In the genomic region with DNA sequence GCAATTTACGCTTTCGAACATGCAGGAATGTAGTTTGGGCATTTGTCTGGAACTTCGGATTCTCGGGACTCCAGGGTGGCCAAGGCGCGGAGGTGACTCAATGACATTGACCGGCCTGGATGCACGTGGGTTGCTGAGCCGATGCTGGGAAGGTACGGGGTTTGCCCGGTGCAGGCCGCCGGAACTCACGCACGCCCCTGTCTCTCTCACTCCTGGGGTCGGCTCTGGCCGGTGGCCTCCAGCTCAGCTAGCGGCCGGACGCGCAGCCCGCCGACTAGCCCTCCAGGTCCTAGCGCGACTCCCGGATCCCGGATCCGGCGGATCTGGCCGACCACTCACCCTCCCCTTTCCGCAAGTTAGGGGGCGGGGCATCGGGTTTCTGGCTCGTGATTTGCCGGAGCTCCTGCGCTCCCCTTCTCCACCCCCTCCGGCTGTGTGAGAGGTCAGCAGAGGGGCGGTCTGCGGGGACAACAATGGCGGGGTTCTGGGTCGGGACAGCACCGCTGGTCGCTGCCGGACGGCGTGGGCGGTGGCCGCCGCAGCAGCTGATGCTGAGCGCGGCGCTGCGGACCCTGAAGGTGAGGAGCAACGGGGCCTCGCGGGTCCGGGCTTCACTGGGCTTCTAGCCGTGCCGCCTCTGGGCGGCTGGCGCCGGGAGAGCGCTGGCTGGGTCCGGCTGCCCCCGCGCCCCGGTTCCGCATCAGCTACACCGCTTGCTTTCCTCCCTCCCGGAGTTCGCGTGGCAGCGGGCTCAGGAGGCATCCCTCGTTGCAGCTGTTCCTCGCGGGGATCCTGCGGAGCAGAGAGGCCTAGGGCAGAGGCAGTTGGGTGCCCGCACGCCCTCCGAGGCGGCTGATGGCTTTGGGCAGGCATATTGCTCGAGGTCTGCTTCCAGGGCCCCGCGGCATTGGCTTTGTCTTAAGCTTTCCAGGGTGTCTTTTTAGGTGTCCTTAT, we compare ENCODE assay signal across 8 cellular contexts. TPM values are rescaled to one million over a fixed set of nuclear protein-coding genes. Genes with fewer than 3 reads are reported as not detected.
DNase-seq lines count a peak whose midpoint lies in the region; ATAC-seq, FAIRE-seq and TF ChIP-seq lines count a peak whose summit lies in the region.

A gene with protein sequence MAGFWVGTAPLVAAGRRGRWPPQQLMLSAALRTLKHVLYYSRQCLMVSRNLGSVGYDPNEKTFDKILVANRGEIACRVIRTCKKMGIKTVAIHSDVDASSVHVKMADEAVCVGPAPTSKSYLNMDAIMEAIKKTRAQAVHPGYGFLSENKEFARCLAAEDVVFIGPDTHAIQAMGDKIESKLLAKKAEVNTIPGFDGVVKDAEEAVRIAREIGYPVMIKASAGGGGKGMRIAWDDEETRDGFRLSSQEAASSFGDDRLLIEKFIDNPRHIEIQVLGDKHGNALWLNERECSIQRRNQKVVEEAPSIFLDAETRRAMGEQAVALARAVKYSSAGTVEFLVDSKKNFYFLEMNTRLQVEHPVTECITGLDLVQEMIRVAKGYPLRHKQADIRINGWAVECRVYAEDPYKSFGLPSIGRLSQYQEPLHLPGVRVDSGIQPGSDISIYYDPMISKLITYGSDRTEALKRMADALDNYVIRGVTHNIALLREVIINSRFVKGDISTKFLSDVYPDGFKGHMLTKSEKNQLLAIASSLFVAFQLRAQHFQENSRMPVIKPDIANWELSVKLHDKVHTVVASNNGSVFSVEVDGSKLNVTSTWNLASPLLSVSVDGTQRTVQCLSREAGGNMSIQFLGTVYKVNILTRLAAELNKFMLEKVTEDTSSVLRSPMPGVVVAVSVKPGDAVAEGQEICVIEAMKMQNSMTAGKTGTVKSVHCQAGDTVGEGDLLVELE (plus strand): TSS at position 446 of the 954 bp plus-strand sequence. CDS start 28 bp downstream, at position 474.

- CTCF ChIA-PET in CD4-positive, alpha-beta T cell (lab: Charles Lee) = no interaction called here
- CTCF ChIA-PET in H1 (lab: Charles Lee; ENCODE audit: partially characterized antibody) = interaction anchor here (1.0 to 2.5 kb wide), 8 partner anchors 87 to 473 kb away, joined by 3 to 10 read pairs (median 4); no protein-coding TSS in a partner anchor

- 2% methylated on average over 70 of the region's 84 CpGs; no CpG with 5 or more reads in 1 of the 2 experiments for WGBS in H1 (ENCODE audit: extremely low coverage in 1 of 2, insufficient coverage in 1 of 2, insufficient read length in 1 of 2, insufficient replicate concordance in 2 of 2, low coverage in 1 of 2, low lambda C conversion rate in 2 of 2, missing lambda C conversion rate in 1 of 2), 2 experiments

- no peak within 1 kb of the TSS for H3K27ac ChIP-seq in CD4-positive, alpha-beta T cell (ENCODE audit: low read depth, low read length)
- H3K27ac ChIP-seq in H1 (ENCODE audit: low read depth, low read length) = peak within 1 kb of the TSS; percentile 68

- H4K5ac ChIP-seq in H1 (ENCODE audit: insufficient read length, low read depth, low read length) = peak within 1 kb of the TSS; percentile 60

- H3K9me3 ChIP-seq in CD4-positive, alpha-beta T cell (ENCODE audit: control insufficient read depth, low read length) = no peaks in the 10 kb centered on the region
- H3K9me3 ChIP-seq in H1 (ENCODE audit: insufficient read depth in 2 of 2, low read depth in 1 of 2, low read length in 1 of 2) = no peaks in the 10 kb centered on the region

- H3K4me3 Mint-ChIP-seq in CD4-positive, alpha-beta T cell = peak within 1 kb of the TSS; percentile 99

- no peaks in the 10 kb centered on the region for H3K9me3 Mint-ChIP-seq in CD4-positive, alpha-beta T cell

- FAIRE-seq in H1 (lab: Jason Lieb, UNC) = peak; percentile 24

- H3K4me3 ChIP-seq in H1 (ENCODE audit: extremely low read depth in 1 of 4, insufficient read depth in 2 of 4, low read depth in 3 of 4, low read length in 4 of 4) = peak within 1 kb of the TSS; percentile 74 to 92 (median 84)

- H3K9ac ChIP-seq in H1 (replicated peaks in 1 of 4; ENCODE audit: extremely low read depth in 1 of 4, low read depth in 3 of 4, low read length in 3 of 4) = peak within 1 kb of the TSS; percentile 84 to 94 (median 86)

- no peak within 1 kb of the TSS for H3K4ac ChIP-seq in H1 (replicated peaks; ENCODE audit: insufficient read length, low read depth, low read length)

- intact Hi-C loops in CD4-positive, alpha-beta T cell (cut with DNase I, micrococcal nuclease) = loop anchor here (1.0 to 5.0 kb wide), 4 partner anchors 10 to 432 kb away; no protein-coding TSS in a partner anchor

- TF ChIP-seq CTCF in CD4-positive, alpha-beta T cell (IDR thresholded peaks at IDR 0.05) = no peak
- no peak for TF ChIP-seq CTCF in H1 (IDR thresholded peaks at IDR 0.05; ENCODE audit: control extremely low read depth in 1 of 3, insufficient read depth in 1 of 3, low read depth in 1 of 3, low read length in 3 of 3)

- H3K14ac ChIP-seq in H1 (ENCODE audit: insufficient read length) = no peak within 1 kb of the TSS

- H3K4me1 ChIP-seq in H1 (replicated peaks in 1 of 4; ENCODE audit: control insufficient read depth in 3 of 4, insufficient read depth in 4 of 4, low read length in 3 of 4) = peaks cover 0 to 5% (median 2%) of the 10 kb centered on the region in 4 experiments; a peak in 6 of 7 replicates

- peaks cover 11% of the 10 kb centered on the region for H3K79me1 ChIP-seq in H1 (ENCODE audit: low read depth, low read length)

- POLR2A ChIA-PET in CD4-positive, alpha-beta T cell (lab: Charles Lee) = interaction anchor here (0.6 to 1.0 kb wide), 2 partner anchors 10 to 1170 kb away, joined by 4 read pairs; no protein-coding TSS in a partner anchor
- POLR2A ChIA-PET in H1 (lab: Charles Lee; ENCODE audit: partially characterized antibody) = interaction anchor here (0.6 to 2.3 kb wide), 10 partner anchors 10 to 143 kb away, joined by 3 to 5 read pairs (median 4); a partner anchor contains a TSS

- H2AFZ ChIP-seq in H1 (ENCODE audit: low read length) = peak within 1 kb of the TSS; percentile 8; the same call in 1 of the 2 replicates

- H3K4me2 ChIP-seq in H1 (ENCODE audit: insufficient read depth in 1 of 2, low read depth in 2 of 2, low read length in 2 of 2) = peak within 1 kb of the TSS; percentile 84 to 87

- no peak within 1 kb of the TSS for H3K56ac ChIP-seq in H1 (replicated peaks; ENCODE audit: insufficient read length, low read depth, low read length)

- no peak within 1 kb of the TSS for H2AK5ac ChIP-seq in H1 (ENCODE audit: low read depth, low read length)

- H4K8ac ChIP-seq in H1 (ENCODE audit: extremely low read depth, insufficient read depth, low read length) = peak within 1 kb of the TSS; percentile 96

- DNase-seq in CD4-positive, alpha-beta T cell = peak; percentile 33 to 74 (median 58)
- DNase-seq in NOMO-1 (lab: John Stamatoyannopoulos, UW; ENCODE audit: unreplicated experiment in 2 of 2) (peak; percentile 84 to 93), H1 (ENCODE audit: low read depth in 1 of 2, low spot score in 2 of 2) (peak; percentile 87 to 99), medulla oblongata (ENCODE audit: extremely low spot score) (peak; percentile 96)
- peak; percentile 59 to 70 (median 65) for DNase-seq in activated CD8-positive, alpha-beta memory T cell treated with anti-CD3 and anti-CD28 coated beads for 48 hours (ENCODE audit: low read depth in 2 of 3, low spot score in 2 of 3)
- DNase-seq in stimulated activated CD4-positive, alpha-beta T cell treated with anti-CD3 and anti-CD28 coated beads, TNF-alpha, amount 100 ng/mL, for 48 hours (ENCODE audit: low read depth in 3 of 3) = peak; percentile 61 to 75 (median 69)

- peak; percentile 9 to 32; a peak in 3 of 4 replicates for TF ChIP-seq RAD21 in H1 (IDR thresholded peaks at IDR 0.05 in 1 of 2, conservative IDR thresholded peaks at IDR 0.05 in 1 of 2; ENCODE audit: low read depth in 2 of 2, low read length in 2 of 2)

- TF ChIP-seq EP300 in H1 (IDR thresholded peaks at IDR 0.05; ENCODE audit: borderline replicate concordance in 1 of 2, low read depth in 2 of 2, low read length in 2 of 2) = peak; percentile 14 to 72; a peak in 2 of 3 replicates

- H2BK120ac ChIP-seq in H1 (replicated peaks; ENCODE audit: low read depth, low read length) = no peak within 1 kb of the TSS

- H3K27me3 Mint-ChIP-seq in CD4-positive, alpha-beta T cell = no peaks in the 10 kb centered on the region

- H3K4me1 Mint-ChIP-seq in CD4-positive, alpha-beta T cell (ENCODE audit: low read depth) = peaks cover 37% of the 10 kb centered on the region

- H3K23ac ChIP-seq in H1 (ENCODE audit: insufficient read length) = no peak within 1 kb of the TSS

- H3K79me2 ChIP-seq in H1 (ENCODE audit: control insufficient read depth in 1 of 2, insufficient read depth in 2 of 2, low read length in 2 of 2) = peaks cover 26 to 67% of the 10 kb centered on the region in 2 experiments

- H4K20me1 ChIP-seq in H1 (replicated peaks in 1 of 2; ENCODE audit: control insufficient read depth in 1 of 2, insufficient read depth in 2 of 2, low read length in 2 of 2) = peaks cover 0 to 11% of the 10 kb centered on the region in 2 experiments

- H3K23me2 ChIP-seq in H1 (ENCODE audit: low read depth, low read length) = no peaks in the 10 kb centered on the region

- H3K27me3 ChIP-seq in CD4-positive, alpha-beta T cell (ENCODE audit: control insufficient read depth, insufficient read depth, low read length) = no peaks in the 10 kb centered on the region
- H3K27me3 ChIP-seq in H1 (replicated peaks in 1 of 4; ENCODE audit: control insufficient read depth in 3 of 4, extremely low read depth in 1 of 4, insufficient read depth in 3 of 4, low read length in 3 of 4) = no peaks in the 10 kb centered on the region

- H3K36me3 Mint-ChIP-seq in CD4-positive, alpha-beta T cell (ENCODE audit: low read depth) = peaks cover 5% of the 10 kb centered on the region

- H3K36me3 ChIP-seq in H1 (ENCODE audit: control insufficient read depth in 2 of 4, insufficient read depth in 4 of 4, low read length in 3 of 4) = peaks cover 7 to 19% (median 10%) of the 10 kb centered on the region in 4 experiments; a peak in 6 of 8 replicates

- peak within 1 kb of the TSS; percentile 73 for H3K27ac Mint-ChIP-seq in CD4-positive, alpha-beta T cell

- H2BK12ac ChIP-seq in H1 (ENCODE audit: low read depth, low read length) = no peak within 1 kb of the TSS; the same call in 1 of the 2 replicates

- no peak within 1 kb of the TSS for H2BK20ac ChIP-seq in H1 (ENCODE audit: low read length)

- peak within 1 kb of the TSS; percentile 97 for H3K18ac ChIP-seq in H1 (ENCODE audit: extremely low read depth, low read length)

- peak in 1 of 2 experiments; percentile 84; a peak in 2 of 3 replicates for TF ChIP-seq POLR2A in H1 (IDR thresholded peaks at IDR 0.05; ENCODE audit: control extremely low read depth in 1 of 2, low read depth in 2 of 2, low read length in 2 of 2)

- ATAC-seq in CD4-positive, alpha-beta T cell (ENCODE audit: poor library complexity) = peak; percentile 64
- ATAC-seq in GM19397 (IDR thresholded peaks at IDR 0.05; ENCODE audit: unreplicated experiment) = peak; percentile 95
- peak; percentile 91 for ATAC-seq in HG03565 (IDR thresholded peaks at IDR 0.05; ENCODE audit: unreplicated experiment)

- H4K91ac ChIP-seq in H1 (replicated peaks; ENCODE audit: insufficient read length, low read length) = peak within 1 kb of the TSS; percentile 15

- peak within 1 kb of the TSS; percentile 85 for H2BK5ac ChIP-seq in H1 (ENCODE audit: low read depth, low read length)

- peak within 1 kb of the TSS; percentile 54; the same call in 1 of the 2 replicates for H2BK15ac ChIP-seq in H1 (ENCODE audit: low read length)

RNA-seq across cellular contexts. Expression of the gene that starts here (rescaled TPM):
- total RNA-seq in CD4-positive, alpha-beta T cell = 1 to 10 TPM; 4.7 to 5.2 TPM
- total RNA-seq in H1 (2021; fragmentation: NEBNext Ultra II Directional; extraction: Animal tissue kit (Norgen Biotek cat#: 25700)) = 49.8 and 54.4 TPM in 2 replicates
- 15.2 and 18.4 TPM in 2 replicates for polyA plus RNA-seq in H1 (2011; rRNA removed)
- 22.4 TPM for polyA plus RNA-seq in H1 (2011; cell fraction: cytosol; rRNA removed)
- polyA plus RNA-seq in H1 (2011; cell fraction: nucleus; rRNA removed) = 24.0 TPM
- polyA plus RNA-seq in H1 (2012, experiment 1 of 2) = 40.5 to 53.9 TPM (median 43.9 TPM) in 4 replicates
- 2.9 TPM for polyA plus RNA-seq in H1 (2012, experiment 2 of 2)
- polyA plus RNA-seq in H1 (2013, experiment 1 of 2) = 37.8 TPM
- 38.8 TPM for polyA plus RNA-seq in H1 (2013, experiment 2 of 2)
- polyA minus RNA-seq in H1 (2011; rRNA and poly(A)+ RNA removed) = 56.2 and 100 TPM in 2 replicates
- 18.7 TPM for polyA minus RNA-seq in H1 (2011; cell fraction: cytosol; rRNA and poly(A)+ RNA removed)
- 107 TPM for polyA minus RNA-seq in H1 (2011; cell fraction: nucleus; rRNA and poly(A)+ RNA removed)
